1 cellular context compared by ENCODE assay signal in genomic region chr20:19789446-19789845, GRCh38.
A peak's percentile ranks its signal among the peaks of the same experiment; 100 is the strongest.
TF ChIP-seq lines count a peak whose summit lies in the region.

No MANE protein-coding gene starts in this region.

TF ChIP-seq in H1, 55 proteins besides CTCF, POLR2A, EP300 and RAD21:
- no peak for TF ChIP-seq CBX8 (IDR thresholded peaks at IDR 0.05; ENCODE audit: borderline replicate concordance, low read depth, low read length)
- no peak for TF ChIP-seq RNF2 (IDR thresholded peaks at IDR 0.05; ENCODE audit: borderline replicate concordance, low read depth, low read length, missing control alignments, poor library complexity, severe bottlenecking)
- no peak for TF ChIP-seq HDAC2 (IDR thresholded peaks at IDR 0.05; ENCODE audit: borderline replicate concordance in 1 of 2, low read depth in 2 of 2, low read length in 2 of 2)
- no peak for TF ChIP-seq ZNF274 (IDR thresholded peaks at IDR 0.05; ENCODE audit: borderline replicate concordance, extremely low read depth, low read length)
- no peak for TF ChIP-seq KDM5A (IDR thresholded peaks at IDR 0.05; ENCODE audit: low read length)
- TF ChIP-seq BACH1 (IDR thresholded peaks at IDR 0.05; ENCODE audit: low read length): 0 out of 2 replicates have a peak, but pooled peaks have one; percentile 1
- TF ChIP-seq SP4 (IDR thresholded peaks at IDR 0.05; ENCODE audit: low read length): no peak
- no peak for TF ChIP-seq E2F6 (IDR thresholded peaks at IDR 0.05)
- TF ChIP-seq POU5F1 (IDR thresholded peaks at IDR 0.05; ENCODE audit: low read depth, low read length): no peak
TF ChIP-seq in H1: peak in this region for 1.
